Comparison of ENCODE assay signal across 1 cellular context in genomic region chr1:204254031-204254661, GRCh38.
TF ChIP-seq lines count a peak whose summit lies in the region.

No MANE protein-coding gene starts in this region.

TF ChIP-seq in HepG2, 621 proteins besides CTCF, POLR2A, EP300 and RAD21 (continued from another document and continues in another):
- no peak for TF ChIP-seq CREB3 (CRISPR knock-in tag; IDR thresholded peaks at IDR 0.05)
- peak; percentile 41; the same call in 1 of the 2 replicates for TF ChIP-seq SAFB2 (CRISPR knock-in tag; IDR thresholded peaks at IDR 0.05; ENCODE audit: borderline replicate concordance, low read depth)
- 0 out of 2 replicates have a peak, but pooled peaks have one; percentile 55 for TF ChIP-seq HINFP (CRISPR knock-in tag; IDR thresholded peaks at IDR 0.05; ENCODE audit: low read depth)
- peak; percentile 25; the same call in 1 of the 2 replicates for TF ChIP-seq RELA (CRISPR knock-in tag; IDR thresholded peaks at IDR 0.05)
- peak; percentile 89 for TF ChIP-seq KAT8 (CRISPR knock-in tag; IDR thresholded peaks at IDR 0.05)
- peak; percentile 90 for TF ChIP-seq ZSCAN31 (CRISPR knock-in tag; IDR thresholded peaks at IDR 0.05; ENCODE audit: low read depth)
- TF ChIP-seq KAT2B (IDR thresholded peaks at IDR 0.05; ENCODE audit: borderline replicate concordance, low read depth, low read length), result no peak
- TF ChIP-seq FOXO1 (CRISPR knock-in tag; IDR thresholded peaks at IDR 0.05), result peak; percentile 95
- TF ChIP-seq ZNF441 (CRISPR knock-in tag; IDR thresholded peaks at IDR 0.05; ENCODE audit: borderline replicate concordance), result peak; percentile 80
- peak; percentile 75; the same call in 1 of the 2 replicates for TF ChIP-seq THAP9 (CRISPR knock-in tag; IDR thresholded peaks at IDR 0.05; ENCODE audit: borderline replicate concordance)
- TF ChIP-seq SOX6 (IDR thresholded peaks at IDR 0.05), result no peak
- TF ChIP-seq SOX6 (CRISPR knock-in tag; IDR thresholded peaks at IDR 0.05), result peak; percentile 91
- peak; percentile 26; the same call in 1 of the 2 replicates for TF ChIP-seq KAT7 (CRISPR knock-in tag; IDR thresholded peaks at IDR 0.05; ENCODE audit: borderline replicate concordance)
- peak; percentile 85; the same call in 1 of the 2 replicates for TF ChIP-seq ZNF678 (CRISPR knock-in tag; IDR thresholded peaks at IDR 0.05)
- no peak for TF ChIP-seq DMTF1 (CRISPR knock-in tag; IDR thresholded peaks at IDR 0.05)
- no peak for TF ChIP-seq NONO (IDR thresholded peaks at IDR 0.05)
- peak; percentile 71; the same call in 1 of the 2 replicates for TF ChIP-seq NONO (CRISPR knock-in tag; conservative IDR thresholded peaks at IDR 0.05)
- TF ChIP-seq ZNF335 (CRISPR knock-in tag; IDR thresholded peaks at IDR 0.05), result peak; percentile 83
- 0 out of 2 replicates have a peak, but pooled peaks have one; percentile 28 for TF ChIP-seq SNAPC4 (CRISPR knock-in tag; IDR thresholded peaks at IDR 0.05)
- no peak for TF ChIP-seq ZNF570 (CRISPR knock-in tag; IDR thresholded peaks at IDR 0.05; ENCODE audit: borderline replicate concordance)
- TF ChIP-seq ZNF225 (CRISPR knock-in tag; IDR thresholded peaks at IDR 0.05), result peak; percentile 63; the same call in 1 of the 2 replicates
- TF ChIP-seq TFDP1 (CRISPR knock-in tag; IDR thresholded peaks at IDR 0.05; ENCODE audit: borderline replicate concordance), result peak; percentile 40; the same call in 1 of the 2 replicates
- TF ChIP-seq MXI1 (IDR thresholded peaks at IDR 0.05; ENCODE audit: borderline replicate concordance, low read depth, low read length), result peak; percentile 83; the same call in 1 of the 3 replicates
- peak; percentile 79 for TF ChIP-seq HNF4G (IDR thresholded peaks at IDR 0.05; ENCODE audit: borderline replicate concordance, low read depth, low read length)
- no peak for TF ChIP-seq HNF4G (CRISPR knock-in tag; IDR thresholded peaks at IDR 0.05; ENCODE audit: borderline replicate concordance, low read depth)
- peak; percentile 15; the same call in 1 of the 2 replicates for TF ChIP-seq CREB1 (IDR thresholded peaks at IDR 0.05)
- TF ChIP-seq CREB1 (CRISPR knock-in tag; IDR thresholded peaks at IDR 0.05), result peak; percentile 64
- TF ChIP-seq TFE3 (CRISPR knock-in tag; IDR thresholded peaks at IDR 0.05), result peak; percentile 98
- no peak for TF ChIP-seq ZNF124 (CRISPR knock-in tag; IDR thresholded peaks at IDR 0.05)
- no peak for TF ChIP-seq AGO1 (IDR thresholded peaks at IDR 0.05; ENCODE audit: low read depth, low read length, poor library complexity, severe bottlenecking)
- TF ChIP-seq BRD4 (CRISPR knock-in tag; IDR thresholded peaks at IDR 0.05), result no peak
- TF ChIP-seq ZBTB20 (CRISPR knock-in tag; IDR thresholded peaks at IDR 0.05; ENCODE audit: borderline replicate concordance, low read depth), result peak; percentile 57; the same call in 1 of the 2 replicates
- TF ChIP-seq ZBTB34 (CRISPR knock-in tag; IDR thresholded peaks at IDR 0.05), result peak; percentile 95
- TF ChIP-seq JUN (CRISPR knock-in tag; IDR thresholded peaks at IDR 0.05), result 0 out of 2 replicates have a peak, but pooled peaks have one; percentile 30
- TF ChIP-seq PITX1 (CRISPR knock-in tag; IDR thresholded peaks at IDR 0.05), result peak; percentile 55
- TF ChIP-seq CBX2 (IDR thresholded peaks at IDR 0.05; ENCODE audit: low read depth, low read length), result no peak
- no peak for TF ChIP-seq CBX2 (CRISPR knock-in tag; IDR thresholded peaks at IDR 0.05; ENCODE audit: low read depth)
- TF ChIP-seq ZNF670 (CRISPR knock-in tag; IDR thresholded peaks at IDR 0.05; ENCODE audit: borderline replicate concordance), result peak; percentile 87; the same call in 1 of the 2 replicates
- peak; percentile 63; the same call in 1 of the 2 replicates for TF ChIP-seq ZHX1 (CRISPR knock-in tag; IDR thresholded peaks at IDR 0.05; ENCODE audit: low read depth)
- peak; percentile 65; the same call in 1 of the 2 replicates for TF ChIP-seq BORCS8-MEF2B (CRISPR knock-in tag; IDR thresholded peaks at IDR 0.05)
